ENCODE assay signal across 24 cellular contexts in genomic region chr17:36525113-36525512, GRCh38. TPM values are rescaled to one million over a fixed set of nuclear protein-coding genes. Genes with fewer than 3 reads are reported as not detected.
DNase-seq lines count a peak whose midpoint lies in the region; ATAC-seq, FAIRE-seq and TF ChIP-seq lines count a peak whose summit lies in the region.
"Had no signal": no experiment of that assay in that cellular context is flagged by ENCODE, and none has a peak within 500 bp of the region (broad histone marks: within the 10 kb centered on the region; RNA-seq: fewer than 3 reads in every experiment).

No MANE protein-coding gene starts in this region.

- no peak overlapping the region for H3K56ac ChIP-seq in IMR-90 (ENCODE audit: extremely low read depth, insufficient read depth, low read length)

- H3K79me1 ChIP-seq in IMR-90 (ENCODE audit: low read depth in 1 of 2, low read length in 2 of 2) = peaks cover 12 to 28% of the 10 kb centered on the region in 2 experiments

- no peak for TF ChIP-seq CTCF in IMR-90 (conservative IDR thresholded peaks at IDR 0.05; ENCODE audit: low read depth, low read length)
- TF ChIP-seq CTCF in bronchial epithelial cell (IDR thresholded peaks at IDR 0.05; ENCODE audit: insufficient read depth, low read length, severe bottlenecking) = no peak
- TF ChIP-seq CTCF in omental fat pad (IDR thresholded peaks at IDR 0.05) = no peak

- H3K36me3 Mint-ChIP-seq in activated T-cell treated with anti-CD3 and anti-CD28 coated beads, Interleukin-2, amount 50 U/mL, for 24 hours (ENCODE audit: low read depth) = peaks cover 91% of the 10 kb centered on the region
- H3K36me3 Mint-ChIP-seq in T-helper 2 cell treated with Interferon-gamma antibody and Interleukin-4, amounts not matched to agents 5 μg/mL and 100 μg/mL, for 36 hours (ENCODE audit: low read depth) = peaks cover 46% of the 10 kb centered on the region

- H3K4me1 Mint-ChIP-seq in activated T-cell treated with anti-CD3 and anti-CD28 coated beads, Interleukin-2, amount 50 U/mL, for 24 hours (ENCODE audit: low read depth) = peaks cover 33% of the 10 kb centered on the region
- peaks cover 16% of the 10 kb centered on the region for H3K4me1 Mint-ChIP-seq in T-helper 2 cell treated with Interferon-gamma antibody and Interleukin-4, amounts not matched to agents 5 μg/mL and 100 μg/mL, for 36 hours (ENCODE audit: low read depth)
- H3K4me1 Mint-ChIP-seq: H9, neural progenitor cell had no signal

- H3K36me3 ChIP-seq in IMR-90 (ENCODE audit: control insufficient read depth, insufficient read depth, low read length) (peaks cover 30% of the 10 kb centered on the region), bronchial epithelial cell (ENCODE audit: control insufficient read depth, insufficient read depth, low read length) (peaks cover 23% of the 10 kb centered on the region)
- H3K36me3 ChIP-seq: uterus had no signal

- no peak overlapping the region for H2BK15ac ChIP-seq in IMR-90 (ENCODE audit: low read depth, low read length)

- H3K9me3 ChIP-seq in IMR-90 (ENCODE audit: control insufficient read depth, insufficient read depth, low read length) = no peaks in the 10 kb centered on the region
- H3K9me3 ChIP-seq: A549, mucosa of descending colon, spleen, uterus had no signal

- no peak overlapping the region for H2BK120ac ChIP-seq in IMR-90 (ENCODE audit: low read depth, low read length)

- no peak overlapping the region for H2AK5ac ChIP-seq in IMR-90 (ENCODE audit: low read depth, low read length)

- no peak for FAIRE-seq in bronchial epithelial cell (lab: Jason Lieb, UNC)
- FAIRE-seq: A549, colon, G401.6 had no signal

- TF ChIP-seq RAD21 in IMR-90 (IDR thresholded peaks at IDR 0.05; ENCODE audit: low read length) = no peak

- H3K9ac ChIP-seq in IMR-90 (ENCODE audit: low read depth, low read length) = no peak overlapping the region
- H3K9ac ChIP-seq: neural progenitor cell had no signal

- no peak overlapping the region for H2AFZ ChIP-seq in IMR-90 (replicated peaks; ENCODE audit: low read length, poor library complexity)
- H2AFZ ChIP-seq: neural progenitor cell had no signal

- H4K8ac ChIP-seq in IMR-90 (ENCODE audit: low read depth in 2 of 2, low read length in 2 of 2) = no peak overlapping the region

- intact Hi-C loops in IMR-90 (cut with micrococcal nuclease) = no loop called here

- no peaks in the 10 kb centered on the region for H3K27me3 Mint-ChIP-seq in activated T-cell treated with anti-CD3 and anti-CD28 coated beads, Interleukin-2, amount 50 U/mL, for 24 hours
- H3K27me3 Mint-ChIP-seq in T-helper 2 cell treated with Interferon-gamma antibody and Interleukin-4, amounts not matched to agents 5 μg/mL and 100 μg/mL, for 36 hours (ENCODE audit: low read depth) = no peaks in the 10 kb centered on the region

- H3K4me1 ChIP-seq in IMR-90 (ENCODE audit: control insufficient read depth, insufficient read depth, low read length) = no peaks in the 10 kb centered on the region
- H3K4me1 ChIP-seq: neural progenitor cell, spleen, uterus had no signal

- H2AK9ac ChIP-seq in IMR-90 (replicated peaks; ENCODE audit: low read depth, low read length, poor library complexity) = no peak overlapping the region

- in situ Hi-C loops in IMR-90 (cut with MboI; ENCODE audit: low sequenced_read_pairs) = no loop called here

- no peak overlapping the region for H3K27ac ChIP-seq in IMR-90 (ENCODE audit: insufficient read depth, low read length)
- H3K27ac ChIP-seq: A549, neural progenitor cell, spleen, uterus, VCaP had no signal

- no peak overlapping the region for H2BK20ac ChIP-seq in IMR-90 (ENCODE audit: low read depth, low read length)

- no peak overlapping the region for H3K4me3 Mint-ChIP-seq in activated T-cell treated with anti-CD3 and anti-CD28 coated beads, Interleukin-2, amount 50 U/mL, for 24 hours
- H3K4me3 Mint-ChIP-seq in T-helper 2 cell treated with Interferon-gamma antibody and Interleukin-4, amounts not matched to agents 5 μg/mL and 100 μg/mL, for 36 hours = no peak overlapping the region
- H3K4me3 Mint-ChIP-seq: H9; neural progenitor cell; T-helper 1 cell treated with Interleukin-12 subunit alpha and Interleukin-12 subunit beta and Interleukin-4 antibody, amounts not matched to agents 30 μg/mL and 1 μg/mL, for 36 hours had no signal

- H3K23ac ChIP-seq in IMR-90 (ENCODE audit: low read depth, low read length) = no peak overlapping the region

- H3K4me2 ChIP-seq in IMR-90 (ENCODE audit: low read depth, low read length) = no peak overlapping the region
- H3K4me2 ChIP-seq: A549, neural progenitor cell had no signal

- DNase-seq in activated T-cell treated with anti-CD3 and anti-CD28 coated beads, Interleukin-2, amount 50 U/mL, for 24 hours = no peak
- DNase-seq in activated T-cell treated with anti-CD3 and anti-CD28 coated beads for 4 hours (no peak), IMR-90 (peak; percentile 65), bronchial epithelial cell (ENCODE audit: low read depth) (peak; percentile 14), omental fat pad (ENCODE audit: low spot score) (no peak), NCI-H345 (lab: John Stamatoyannopoulos, UW) (no peak)
- DNase-seq in T-helper 2 cell treated with Interferon-gamma antibody and Interleukin-4, amounts not matched to agents 5 μg/mL and 100 μg/mL, for 36 hours (ENCODE audit: low spot score) = no peak
- DNase-seq: activated CD4-positive, alpha-beta T cell treated with anti-CD3 and anti-CD28 coated beads, Interleukin-2, amount 50 U/mL, for 48 hours; activated gamma-delta T cell treated with Interleukin-2 at 50 U/mL for 16 hours; C1 segment of cervical spinal cord; H9; mucosa of descending colon; NCI-H1436 treated with DMSO at 0.1 percent for 48 hours; NCI-H69; spleen; substantia nigra; uterus had no signal

- no CpG with 5 or more reads among the region's 2 CpGs for WGBS in IMR-90 (ENCODE audit: extremely low coverage in 2 of 2, insufficient read length in 1 of 2), 2 experiments

- no peak overlapping the region for H2BK5ac ChIP-seq in IMR-90 (ENCODE audit: low read depth, low read length, poor library complexity, severe bottlenecking)

- H3K18ac ChIP-seq in IMR-90 (ENCODE audit: low read depth, low read length) = no peak overlapping the region

- no peak for TF ChIP-seq POLR2A in IMR-90 (IDR thresholded peaks at IDR 0.05; ENCODE audit: low read depth, low read length)

- no peak for ATAC-seq in IMR-90 (ENCODE audit: low read depth)
- peak; percentile 28 for ATAC-seq in omental fat pad (ENCODE audit: low FRiP score)
- no peak for ATAC-seq in GM19452 (IDR thresholded peaks at IDR 0.05; ENCODE audit: unreplicated experiment)

- H3K9me1 ChIP-seq in IMR-90 (ENCODE audit: insufficient read depth, low read length) = peaks cover 13% of the 10 kb centered on the region

- H4K20me1 ChIP-seq in IMR-90 (ENCODE audit: insufficient read depth, low read length) = peaks cover 6% of the 10 kb centered on the region

- no peak overlapping the region for H4K91ac ChIP-seq in IMR-90 (ENCODE audit: insufficient read depth, low read depth, low read length)

- no peak overlapping the region for H3K4ac ChIP-seq in IMR-90 (ENCODE audit: low read depth, low read length)

- peak overlapping the region; percentile 86 for H3K27ac Mint-ChIP-seq in activated T-cell treated with anti-CD3 and anti-CD28 coated beads, Interleukin-2, amount 50 U/mL, for 24 hours
- no peak overlapping the region for H3K27ac Mint-ChIP-seq in T-helper 2 cell treated with Interferon-gamma antibody and Interleukin-4, amounts not matched to agents 5 μg/mL and 100 μg/mL, for 36 hours
- H3K27ac Mint-ChIP-seq: H9, neural progenitor cell had no signal

- dilution Hi-C loops in IMR-90 (cut with HindIII; ENCODE audit: low sequenced_read_pairs, unreplicated experiment) = no loop called here

- BruUV-seq in IMR-90 (replicated peaks; lab: Mats Ljungman, UMichigan) = no TSS peak

- H3K4me3 ChIP-seq in IMR-90 (ENCODE audit: insufficient read depth, low read depth, low read length) (no peak overlapping the region), bronchial epithelial cell (ENCODE audit: low read depth, low read length) (no peak overlapping the region)
- H3K4me3 ChIP-seq: A549, mucosa of descending colon, neural progenitor cell, spleen, uterus had no signal

- no peak overlapping the region for H3K14ac ChIP-seq in IMR-90 (replicated peaks; ENCODE audit: low read depth, low read length)

- H3K27me3 ChIP-seq in IMR-90 (ENCODE audit: control insufficient read depth, insufficient read depth, low read length) (no peaks in the 10 kb centered on the region), bronchial epithelial cell (ENCODE audit: control insufficient read depth, insufficient read depth, low read length) (no peaks in the 10 kb centered on the region)
- H3K27me3 ChIP-seq: neural progenitor cell, spleen, uterus had no signal

- POLR2A ChIA-PET in IMR-90 (lab: Charles Lee; ENCODE audit: unreplicated experiment) = no interaction called here

- H4K5ac ChIP-seq in IMR-90 (ENCODE audit: low read depth, low read length) = no peak overlapping the region

- CTCF ChIA-PET in IMR-90 (lab: Yijun Ruan, JAX) = no interaction called here

- H3K9me3 Mint-ChIP-seq in activated T-cell treated with anti-CD3 and anti-CD28 coated beads, Interleukin-2, amount 50 U/mL, for 24 hours = no peaks in the 10 kb centered on the region
- no peaks in the 10 kb centered on the region for H3K9me3 Mint-ChIP-seq in T-helper 2 cell treated with Interferon-gamma antibody and Interleukin-4, amounts not matched to agents 5 μg/mL and 100 μg/mL, for 36 hours
- H3K9me3 Mint-ChIP-seq: H9; neural progenitor cell; T-helper 1 cell treated with Interleukin-12 subunit alpha and Interleukin-12 subunit beta and Interleukin-4 antibody, amounts not matched to agents 30 μg/mL and 1 μg/mL, for 36 hours had no signal

RNA-seq across cellular contexts. Expression of gene MYO19, which starts 9.6 kb away (rescaled TPM):
- total RNA-seq in IMR-90 (2012; rRNA removed) (32.5 and 35.8 TPM in 2 replicates), bronchial epithelial cell (73.5 TPM in 2 replicates), omental fat pad (100 to 1,000 TPM in 1 of 4 donors, 10 to 100 TPM in 3; 25.6 to 103 (median 39.6) TPM)
- polyA plus RNA-seq in IMR-90 (2012; rRNA removed) = 52.3 and 55.6 TPM in 2 replicates
- polyA plus RNA-seq in IMR-90 (2012; cell fraction: cytosol; rRNA removed) = 19.5 and 22.6 TPM in 2 replicates
- polyA plus RNA-seq in IMR-90 (2012; cell fraction: nucleus; rRNA removed; ENCODE audit: low replicate concordance) = 235 and 300 TPM in 2 replicates

RNA-seq across cellular contexts. Expression of gene PIGW, which starts 9.7 kb away (rescaled TPM):
- total RNA-seq in IMR-90 (2012; rRNA removed) (4.5 and 6.1 TPM in 2 replicates), bronchial epithelial cell (7.2 and 9.2 TPM in 2 replicates), omental fat pad (10 to 100 TPM in 1 of 4 donors, 1 to 10 TPM in 3; 3.8 to 15.3 (median 7.2) TPM)
- 4.8 and 5.5 TPM in 2 replicates for polyA plus RNA-seq in IMR-90 (2012; rRNA removed)
- 1.9 and 4.3 TPM in 2 replicates for polyA plus RNA-seq in IMR-90 (2012; cell fraction: cytosol; rRNA removed)
- polyA plus RNA-seq in IMR-90 (2012; cell fraction: nucleus; rRNA removed; ENCODE audit: low replicate concordance) = 0.91 and 3.3 TPM in 2 replicates

RNA-seq across cellular contexts. Expression of gene GGNBP2, which starts 19.6 kb away (rescaled TPM):
- 40.7 and 44.2 TPM in 2 replicates for total RNA-seq in IMR-90 (2012; rRNA removed)
- 47.7 and 56.2 TPM in 2 replicates for polyA plus RNA-seq in IMR-90 (2012; rRNA removed)
- polyA plus RNA-seq in IMR-90 (2012; cell fraction: cytosol; rRNA removed) = 44.9 and 50.5 TPM in 2 replicates
- 88.1 and 211 TPM in 2 replicates for polyA plus RNA-seq in IMR-90 (2012; cell fraction: nucleus; rRNA removed; ENCODE audit: low replicate concordance)
- total RNA-seq in bronchial epithelial cell = 92.6 and 94.3 TPM in 2 replicates
- 10 to 100 TPM; 54.3 to 80.9 (median 63.1) TPM for total RNA-seq in omental fat pad

RNA-seq across cellular contexts. Expression of gene ZNHIT3, which starts 38.6 kb away (rescaled TPM):
- total RNA-seq in IMR-90 (2012; rRNA removed) (27.8 and 35.3 TPM in 2 replicates), bronchial epithelial cell (30.6 and 33.7 TPM in 2 replicates), omental fat pad (10 to 100 TPM; 19.8 to 35.2 (median 25.4) TPM)
- polyA plus RNA-seq in IMR-90 (2012; rRNA removed) = 47.4 and 52.3 TPM in 2 replicates
- 15.1 and 39.8 TPM in 2 replicates for polyA plus RNA-seq in IMR-90 (2012; cell fraction: cytosol; rRNA removed)
- polyA plus RNA-seq in IMR-90 (2012; cell fraction: nucleus; rRNA removed; ENCODE audit: low replicate concordance) = 4.4 and 18.5 TPM in 2 replicates

Comparison
In these comparisons a context has a peak if more than half of its experiments do, and no peak if none do; other contexts are left out.
1. DNase-seq: peak in IMR-90 (single experiment) and bronchial epithelial cell (single experiment); none in activated T-cell treated with anti-CD3 and anti-CD28 coated beads, Interleukin-2, amount 50 U/mL, for 24 hours (single experiment), activated T-cell treated with anti-CD3 and anti-CD28 coated beads for 4 hours (single experiment), omental fat pad (single experiment), NCI-H345 (single experiment) and T-helper 2 cell treated with Interferon-gamma antibody and Interleukin-4, amounts not matched to agents 5 μg/mL and 100 μg/mL, for 36 hours (single experiment).